Comparison of ENCODE assay signal across 1 cellular context in genomic region chr16:71283612-71284011, GRCh38.
TF ChIP-seq lines count a peak whose summit lies in the region.

No MANE protein-coding gene starts in this region.

TF ChIP-seq in GM23338, 12 proteins besides CTCF, POLR2A, EP300 and RAD21 (continued from another document):
- TF ChIP-seq ZNF462 (CRISPR knock-in tag; IDR thresholded peaks at IDR 0.05), result no peak
- TF ChIP-seq ZNF114 (CRISPR knock-in tag; IDR thresholded peaks at IDR 0.05), result no peak
- no peak for TF ChIP-seq ZNF331 (CRISPR knock-in tag; IDR thresholded peaks at IDR 0.05; ENCODE audit: low read depth)
- TF ChIP-seq EZH2 (IDR thresholded peaks at IDR 0.05; ENCODE audit: low read depth, unreplicated experiment), result no peak
